11 cellular contexts compared by ENCODE assay signal in the genomic region with DNA sequence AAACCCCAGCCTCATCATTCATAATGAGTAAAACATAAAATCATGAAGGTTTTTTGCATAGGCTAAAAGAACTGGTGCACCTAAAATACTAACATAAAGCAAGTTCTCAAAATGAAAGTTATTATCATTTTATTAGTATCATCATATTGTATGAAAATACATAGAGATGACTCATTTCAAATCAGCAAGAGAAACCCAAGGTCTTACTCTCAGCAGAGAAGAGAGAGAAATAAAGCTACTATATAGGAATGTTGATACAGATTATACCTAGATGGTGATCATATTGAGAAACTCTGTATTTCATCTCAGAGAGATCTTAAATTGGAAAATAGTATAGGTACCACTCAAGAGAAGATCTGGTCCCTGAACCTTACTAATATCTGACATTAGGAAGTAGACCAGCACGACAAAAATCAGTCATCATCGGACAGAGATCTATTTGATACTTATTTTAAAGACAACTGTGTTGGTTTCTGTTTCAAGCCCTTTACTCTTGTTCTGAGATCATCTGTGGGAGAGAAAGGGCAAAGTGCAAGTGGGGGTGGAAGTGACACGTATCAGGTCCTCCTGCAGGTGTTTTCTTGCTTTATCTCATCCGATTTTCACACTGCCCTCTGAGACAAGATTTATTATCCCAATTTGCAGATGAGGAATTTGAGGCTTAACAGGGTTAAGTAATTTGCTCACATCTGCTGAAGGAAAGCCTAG.
DNase-seq lines count a peak whose midpoint lies in the region; ATAC-seq and TF ChIP-seq lines count a peak whose summit lies in the region.
"Had no signal": no experiment of that assay in that cellular context is flagged by ENCODE, and none has a peak within 500 bp of the region (broad histone marks: within the 10 kb centered on the region; RNA-seq: fewer than 3 reads in every experiment).

No MANE protein-coding gene starts in this region.

- no peaks in the 10 kb centered on the region for H3K27me3 Mint-ChIP-seq in activated CD8-positive, alpha-beta memory T cell treated with anti-CD3 and anti-CD28 coated beads, Interleukin-2, amount 10 ng/mL, durations not matched to agents 7 days and 5 days

- no peaks in the 10 kb centered on the region for H3K9me3 Mint-ChIP-seq in activated CD8-positive, alpha-beta memory T cell treated with anti-CD3 and anti-CD28 coated beads, Interleukin-2, amount 10 ng/mL, durations not matched to agents 7 days and 5 days (ENCODE audit: low read depth)
- H3K9me3 Mint-ChIP-seq: neural progenitor cell had no signal

- 40 to 47% methylated on average over 4 of the region's 4 CpGs for WGBS in tibial nerve, 2 donors
- 56% methylated on average over 4 of the region's 4 CpGs for WGBS in esophagus muscularis mucosa

- no peak for TF ChIP-seq POLR2A in tibial nerve (IDR thresholded peaks at IDR 0.05)
- no peak for TF ChIP-seq POLR2A in esophagus muscularis mucosa (IDR thresholded peaks at IDR 0.05; ENCODE audit: low read depth)

- H3K27ac ChIP-seq in tibial nerve, result no peak overlapping the region
- H3K27ac ChIP-seq in esophagus muscularis mucosa (replicated peaks in 1 of 4), result no peak overlapping the region
- H3K27ac ChIP-seq: HL-60, neural progenitor cell had no signal

- H3K4me1 ChIP-seq in tibial nerve (peaks cover 0 to 9% (median 0%) of the 10 kb centered on the region in 4 donors), esophagus muscularis mucosa (no peaks in the 10 kb centered on the region)
- H3K4me1 ChIP-seq: neural progenitor cell had no signal

- ATAC-seq in GM18498 (IDR thresholded peaks at IDR 0.05; ENCODE audit: unreplicated experiment) (peak; percentile 95), GM19438 (IDR thresholded peaks at IDR 0.05; ENCODE audit: low read depth, unreplicated experiment) (peak; percentile 94), HG02852 (IDR thresholded peaks at IDR 0.05; ENCODE audit: unreplicated experiment) (peak; percentile 93), HG03520 (IDR thresholded peaks at IDR 0.05; ENCODE audit: unreplicated experiment) (peak; percentile 97)
- no peak for ATAC-seq in activated CD8-positive, alpha-beta memory T cell treated with anti-CD3 and anti-CD28 coated beads, Interleukin-2, amount 10 ng/mL, durations not matched to agents 7 days and 5 days

- no peaks in the 10 kb centered on the region for H3K9me3 ChIP-seq in tibial nerve
- H3K9me3 ChIP-seq in esophagus muscularis mucosa, result no peaks in the 10 kb centered on the region

- no peaks in the 10 kb centered on the region for H3K36me3 Mint-ChIP-seq in activated CD8-positive, alpha-beta memory T cell treated with anti-CD3 and anti-CD28 coated beads, Interleukin-2, amount 10 ng/mL, durations not matched to agents 7 days and 5 days
- H3K36me3 Mint-ChIP-seq: neural progenitor cell had no signal

- no peak overlapping the region for H3K4me3 ChIP-seq in tibial nerve
- H3K4me3 ChIP-seq in esophagus muscularis mucosa, result no peak overlapping the region
- H3K4me3 ChIP-seq: neural progenitor cell had no signal

- no peak overlapping the region for H3K4me3 Mint-ChIP-seq in activated CD8-positive, alpha-beta memory T cell treated with anti-CD3 and anti-CD28 coated beads, Interleukin-2, amount 10 ng/mL, durations not matched to agents 7 days and 5 days
- H3K4me3 Mint-ChIP-seq: neural progenitor cell had no signal

- CTCF ChIA-PET in activated CD8-positive, alpha-beta memory T cell treated with anti-CD3 and anti-CD28 coated beads, Interleukin-2, amount 10 ng/mL, durations not matched to agents 7 days and 5 days (lab: Charles Lee), result no interaction called here

- intact Hi-C loops in esophagus muscularis mucosa (cut with DNase I), result no loop called here

- H3K27me3 ChIP-seq in tibial nerve (no peaks in the 10 kb centered on the region), esophagus muscularis mucosa (no peaks in the 10 kb centered on the region)
- H3K27me3 ChIP-seq: neural progenitor cell had no signal

- H3K4me1 Mint-ChIP-seq in activated CD8-positive, alpha-beta memory T cell treated with anti-CD3 and anti-CD28 coated beads, Interleukin-2, amount 10 ng/mL, durations not matched to agents 7 days and 5 days, result no peaks in the 10 kb centered on the region

- no peaks in the 10 kb centered on the region for H3K36me3 ChIP-seq in tibial nerve
- no peaks in the 10 kb centered on the region for H3K36me3 ChIP-seq in esophagus muscularis mucosa
- H3K36me3 ChIP-seq: neural progenitor cell had no signal

- no peak overlapping the region for H3K27ac Mint-ChIP-seq in activated CD8-positive, alpha-beta memory T cell treated with anti-CD3 and anti-CD28 coated beads, Interleukin-2, amount 10 ng/mL, durations not matched to agents 7 days and 5 days
- H3K27ac Mint-ChIP-seq: neural progenitor cell had no signal

- TF ChIP-seq CTCF in tibial nerve (IDR thresholded peaks at IDR 0.05), result no peak
- no peak for TF ChIP-seq CTCF in esophagus muscularis mucosa (IDR thresholded peaks at IDR 0.05)

- TF ChIP-seq EP300 in tibial nerve (IDR thresholded peaks at IDR 0.05) (no peak), esophagus muscularis mucosa (IDR thresholded peaks at IDR 0.05) (no peak)

- DNase-seq in tibial nerve (ENCODE audit: low spot score in 2 of 2) (no peak), esophagus muscularis mucosa (ENCODE audit: extremely low spot score) (no peak), anterior cingulate cortex (lab: John Stamatoyannopoulos, UW) (no peak)
- no peak for DNase-seq in activated CD8-positive, alpha-beta memory T cell treated with anti-CD3 and anti-CD28 coated beads, Interleukin-2, amount 10 ng/mL, durations not matched to agents 7 days and 5 days
- DNase-seq: NCI-H1105 had no signal
